21 cellular contexts compared by ENCODE assay signal in the genomic region with DNA sequence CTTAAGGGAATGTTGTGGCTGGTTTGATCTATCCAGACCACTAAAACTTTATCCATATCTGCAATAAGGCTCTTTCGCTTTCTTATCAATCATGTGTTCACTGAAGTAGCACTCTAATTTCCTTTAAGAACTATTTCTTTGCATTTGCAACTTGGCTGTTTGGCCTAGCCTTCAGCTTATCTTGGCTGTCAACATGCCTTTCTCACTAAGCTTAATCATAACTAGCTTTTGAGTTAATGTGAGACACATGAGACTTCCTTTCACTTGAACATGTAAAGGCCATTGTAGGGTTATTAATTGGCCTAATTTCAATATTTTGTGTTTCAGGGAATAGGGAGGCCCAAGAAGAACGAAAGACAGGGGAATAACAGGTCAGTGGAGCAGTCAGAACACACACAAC.
"Had no signal": no experiment of that assay in that cellular context is flagged by ENCODE, and none has a peak within 500 bp of the region (broad histone marks: within the 10 kb centered on the region; RNA-seq: fewer than 3 reads in every experiment).

No MANE protein-coding gene starts in this region.

- DNase-seq: effector memory CD4-positive, alpha-beta T cell; esophagus squamous epithelium; foreskin fibroblast; glutamatergic neuron; islet precursor cell; mammary epithelial cell; nephron progenitor cell; psoas muscle; retina; sigmoid colon; stimulated activated CD4-positive, alpha-beta T cell treated with anti-CD3 and anti-CD28 coated beads, Interleukin-12 subunit alpha, Interleukin-12 subunit beta, amount 100 ng/mL, for 4 hours; stimulated activated naive CD4-positive, alpha-beta T cell; stomach; substantia nigra; transverse colon had no signal

- H3K9ac ChIP-seq: parathyroid adenoma had no signal

- H3K9me3 ChIP-seq: esophagus squamous epithelium, gastroesophageal sphincter, psoas muscle, sigmoid colon, stomach, thoracic aorta, transverse colon had no signal

- H3K27me3 ChIP-seq: esophagus squamous epithelium, gastroesophageal sphincter, sigmoid colon, stomach, transverse colon had no signal

- H3K79me2 ChIP-seq: parathyroid adenoma had no signal

- H3K4me1 ChIP-seq: parathyroid adenoma, psoas muscle, transverse colon had no signal

- H3K27ac ChIP-seq: epithelial cell of prostate, esophagus squamous epithelium, gastroesophageal sphincter, parathyroid adenoma, psoas muscle, sigmoid colon, skin epidermis, thoracic aorta, transverse colon had no signal

- H3K36me3 ChIP-seq: esophagus squamous epithelium, gastroesophageal sphincter, sigmoid colon, stomach, thoracic aorta, transverse colon had no signal

- ATAC-seq: gastroesophageal sphincter, left lobe of liver, psoas muscle had no signal

- H3K4me3 ChIP-seq: esophagus squamous epithelium, gastroesophageal sphincter, psoas muscle, sigmoid colon, skin epidermis, stomach, thoracic aorta, transverse colon had no signal

- H2AFZ ChIP-seq: parathyroid adenoma had no signal
